1 cellular context compared by ENCODE assay signal in the genomic region with DNA sequence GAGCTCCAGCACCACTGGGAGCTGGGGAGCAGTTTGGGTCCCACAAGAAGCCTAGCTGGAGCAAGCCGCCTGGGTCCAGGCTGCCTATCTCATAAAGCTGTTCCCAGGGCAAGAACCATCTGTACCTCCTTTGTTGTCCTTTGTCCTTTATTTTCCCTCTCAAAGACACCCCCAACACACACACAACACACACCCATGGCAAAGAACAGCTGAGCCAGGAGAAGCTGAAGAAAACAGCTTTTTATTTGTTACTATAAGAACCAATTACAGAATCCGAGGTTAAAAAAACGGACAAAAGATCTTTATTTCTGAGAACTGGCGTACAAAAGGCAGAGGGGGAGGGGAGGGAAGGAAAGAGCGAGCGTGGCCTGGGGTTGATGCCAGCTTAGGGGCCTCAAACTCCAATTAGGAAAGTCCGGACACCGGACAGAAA.
TF ChIP-seq lines count a peak whose summit lies in the region.

No MANE protein-coding gene starts in this region.

TF ChIP-seq in HepG2, 621 proteins besides CTCF, POLR2A, EP300 and RAD21:
- no peak for TF ChIP-seq KDM5A (IDR thresholded peaks at IDR 0.05; ENCODE audit: borderline replicate concordance, low read length)
